ENCODE assay signal across 14 cellular contexts in the genomic region with DNA sequence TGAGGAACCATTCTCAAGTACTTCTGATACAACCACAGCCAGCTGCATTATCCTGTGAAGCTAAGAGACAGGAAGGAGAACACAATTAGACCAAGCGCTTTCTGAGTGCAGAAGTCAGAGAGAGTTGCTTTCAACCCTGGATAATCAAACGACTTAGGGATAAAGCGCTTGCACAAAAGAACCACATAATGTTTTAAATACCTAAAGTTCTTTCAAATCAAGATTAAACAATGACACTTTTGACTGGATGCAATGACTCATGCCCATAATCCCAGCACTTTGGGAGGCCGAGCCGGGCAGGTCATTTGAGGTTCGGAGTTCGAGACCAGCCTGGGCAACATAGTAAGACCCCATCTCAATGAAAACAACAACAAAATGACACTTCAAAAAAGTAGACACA.
DNase-seq lines count a peak whose midpoint lies in the region; ATAC-seq and TF ChIP-seq lines count a peak whose summit lies in the region.
"Had no signal": no experiment of that assay in that cellular context is flagged by ENCODE, and none has a peak within 500 bp of the region (broad histone marks: within the 10 kb centered on the region; RNA-seq: fewer than 3 reads in every experiment).

No MANE protein-coding gene starts in this region.

- no peak overlapping the region for H3K4me3 Mint-ChIP-seq in CD14-positive monocyte
- H3K4me3 Mint-ChIP-seq: H9 had no signal

- peaks cover 69 to 79% of the 10 kb centered on the region in 2 donors for H3K36me3 Mint-ChIP-seq in CD14-positive monocyte

- H3K9me3 ChIP-seq in HCT116 (ENCODE audit: control insufficient read depth in 1 of 2, insufficient read depth in 1 of 2, low read depth in 1 of 2, low read length in 2 of 2) (no peaks in the 10 kb centered on the region), PC-3 (ENCODE audit: low read length) (no peaks in the 10 kb centered on the region), smooth muscle cell (replicated peaks; ENCODE audit: low read depth) (no peaks in the 10 kb centered on the region)
- H3K9me3 ChIP-seq: adrenal gland had no signal

- peaks cover 0 to 2% (median 0%) of the 10 kb centered on the region in 3 donors for H3K27me3 Mint-ChIP-seq in CD14-positive monocyte (ENCODE audit: low read depth in 3 of 3)

- no peak for TF ChIP-seq POLR2A in HCT116 (IDR thresholded peaks at IDR 0.05; ENCODE audit: borderline replicate concordance, extremely low read depth, insufficient read depth, insufficient read length)

- TF ChIP-seq CTCF in HCT116 (IDR thresholded peaks at IDR 0.05 in 2 of 3, conservative IDR thresholded peaks at IDR 0.05 in 1 of 3; ENCODE audit: borderline replicate concordance in 1 of 3, insufficient read depth in 1 of 3, low read depth in 2 of 3, low read length in 2 of 3) (no peak), PC-3 (conservative IDR thresholded peaks at IDR 0.05; ENCODE audit: low read depth, low read length) (no peak), cardiac fibroblast (IDR thresholded peaks at IDR 0.05; ENCODE audit: low read depth, low read length) (no peak), smooth muscle cell (IDR thresholded peaks at IDR 0.05; ENCODE audit: borderline replicate concordance, insufficient read depth, poor library complexity, severe bottlenecking) (no peak), CD14-positive monocyte (IDR thresholded peaks at IDR 0.05) (no peak)

- POLR2A ChIA-PET in HCT116 (lab: Charles Lee) (no interaction called here), PC-3 (lab: Charles Lee; ENCODE audit: unreplicated experiment) (no interaction called here)

- CTCF ChIA-PET in HCT116 (lab: Charles Lee), result no interaction called here
- CTCF ChIA-PET in PC-3 (lab: Charles Lee), result no interaction called here

- H3K79me2 ChIP-seq in HCT116 (ENCODE audit: insufficient read depth, low read length) (no peaks in the 10 kb centered on the region), PC-3 (ENCODE audit: low read length) (no peaks in the 10 kb centered on the region), smooth muscle cell (ENCODE audit: low read depth) (no peaks in the 10 kb centered on the region)

- H3K9ac ChIP-seq in HCT116 (ENCODE audit: low read length), result no peak overlapping the region
- no peak overlapping the region for H3K9ac ChIP-seq in PC-3 (ENCODE audit: low read length)
- H3K9ac ChIP-seq in smooth muscle cell (ENCODE audit: low read depth), result no peak overlapping the region

- TF ChIP-seq RAD21 in HCT116 (IDR thresholded peaks at IDR 0.05; ENCODE audit: low read depth), result no peak

- WGBS in smooth muscle cell (ENCODE audit: low lambda C conversion rate), result 53% methylated on average over 7 of the region's 7 CpGs

- intact Hi-C loops in HCT116 (cut with micrococcal nuclease) (no loop called here), PC-3 (cut with micrococcal nuclease) (no loop called here), CD14-positive monocyte (cut with micrococcal nuclease) (no loop called here)

- BruUV-seq in HCT116 (replicated peaks; lab: Mats Ljungman, UMichigan) (no TSS peak), PC-3 (replicated peaks; lab: Mats Ljungman, UMichigan) (no TSS peak)

- H3K27me3 ChIP-seq in HCT116 (ENCODE audit: insufficient read depth, low read length) (no peaks in the 10 kb centered on the region), PC-3 (ENCODE audit: low read length) (no peaks in the 10 kb centered on the region), smooth muscle cell (ENCODE audit: low read depth) (no peaks in the 10 kb centered on the region)
- H3K27me3 ChIP-seq: adrenal gland had no signal

- H3K9me2 ChIP-seq in HCT116 (ENCODE audit: insufficient read depth), result no peaks in the 10 kb centered on the region
- no peaks in the 10 kb centered on the region for H3K9me2 ChIP-seq in PC-3 (replicated peaks; ENCODE audit: low read length)

- H3K27ac Mint-ChIP-seq in CD14-positive monocyte, result no peak overlapping the region
- H3K27ac Mint-ChIP-seq: H9 had no signal

- peaks cover 11 to 13% of the 10 kb centered on the region in 2 experiments for H3K4me1 ChIP-seq in HCT116 (ENCODE audit: control insufficient read depth in 1 of 2, insufficient read depth in 2 of 2, low read length in 2 of 2)
- H3K4me1 ChIP-seq in PC-3 (ENCODE audit: insufficient read depth, low read length), result no peaks in the 10 kb centered on the region
- H3K4me1 ChIP-seq in smooth muscle cell (ENCODE audit: low read depth), result peaks cover 13% of the 10 kb centered on the region

- H3K36me3 ChIP-seq in HCT116 (ENCODE audit: control insufficient read depth in 1 of 2, insufficient read depth in 2 of 2, low read length in 2 of 2), result peaks cover 0 to 9% of the 10 kb centered on the region in 2 experiments; a peak in 1 of 4 replicates
- H3K36me3 ChIP-seq in PC-3 (ENCODE audit: low read depth, low read length), result peaks cover 9% of the 10 kb centered on the region; the same call in 1 of the 2 replicates
- H3K36me3 ChIP-seq in smooth muscle cell (ENCODE audit: low read depth), result peaks cover 8% of the 10 kb centered on the region

- no peaks in the 10 kb centered on the region for H3K9me3 Mint-ChIP-seq in CD14-positive monocyte
- H3K9me3 Mint-ChIP-seq: H9 had no signal

- H4K20me1 ChIP-seq in HCT116 (ENCODE audit: insufficient read depth) (no peaks in the 10 kb centered on the region), PC-3 (ENCODE audit: low read length) (no peaks in the 10 kb centered on the region), smooth muscle cell (ENCODE audit: low read depth) (no peaks in the 10 kb centered on the region)

- H3K4me2 ChIP-seq in HCT116 (ENCODE audit: low read length) (peak overlapping the region; percentile 28), PC-3 (ENCODE audit: low read length) (no peak overlapping the region), smooth muscle cell (no peak overlapping the region)

- peak; percentile 21 for DNase-seq in HCT116 (ENCODE audit: low read depth, low spot score)
- peak; percentile 18 for DNase-seq in PC-3
- peak; percentile 38 to 58 for DNase-seq in cardiac fibroblast (ENCODE audit: low read depth in 2 of 2)
- no peak for DNase-seq in smooth muscle cell (lab: John Stamatoyannopoulos, UW; ENCODE audit: unreplicated experiment)
- no peak for DNase-seq in cerebellum (ENCODE audit: low spot score)
- DNase-seq in CD14-positive monocyte (ENCODE audit: low spot score), result no peak
- DNase-seq in COR-L47 (lab: John Stamatoyannopoulos, UW), result no peak
- DNase-seq: activated effector memory CD4-positive, alpha-beta T cell treated with Interleukin-2 at 50 U/mL for 16 hours; adrenal gland; H9; left ventricle myocardium superior; NCI-H187 treated with DMSO at 0.1 percent for 48 hours; SHP77; stimulated activated CD4-positive, alpha-beta T cell treated with anti-CD3 and anti-CD28 coated beads, Interleukin-4, amount 100 ng/mL, for 24 hours had no signal

- H3K4me3 ChIP-seq in HCT116 (replicated peaks in 1 of 2; ENCODE audit: low read depth in 1 of 2, low read length in 2 of 2) (no peak overlapping the region), PC-3 (ENCODE audit: low read length) (no peak overlapping the region), cardiac fibroblast (replicated peaks in 1 of 2; ENCODE audit: low read depth in 2 of 2, low read length in 2 of 2) (no peak overlapping the region), smooth muscle cell (no peak overlapping the region)
- H3K4me3 ChIP-seq: adrenal gland had no signal

- H3F3A ChIP-seq in PC-3 (ENCODE audit: low read length, unreplicated experiment) (no peaks in the 10 kb centered on the region), smooth muscle cell (ENCODE audit: low read depth) (peaks cover 17% of the 10 kb centered on the region)

- H3K27ac ChIP-seq in HCT116 (ENCODE audit: low read depth, low read length), result no peak overlapping the region
- H3K27ac ChIP-seq in PC-3 (ENCODE audit: low read length), result no peak overlapping the region
- peak overlapping the region; percentile 20 for H3K27ac ChIP-seq in smooth muscle cell (ENCODE audit: low read depth)
- H3K27ac ChIP-seq: adrenal gland had no signal

- ATAC-seq in HCT116 (peak; percentile 67), PC-3 (no peak)
- ATAC-seq: left ventricle myocardium superior had no signal

- no peak overlapping the region for H2AFZ ChIP-seq in HCT116 (ENCODE audit: low read depth, low read length, poor library complexity, severe bottlenecking)
- no peak overlapping the region for H2AFZ ChIP-seq in PC-3 (ENCODE audit: low read length)
- no peak overlapping the region for H2AFZ ChIP-seq in smooth muscle cell (ENCODE audit: low read depth)

- RAD21 ChIA-PET in HCT116 (lab: Charles Lee; ENCODE audit: low non-redundant PET in 1 of 2, low total read pairs in 2 of 2, uncharacterized antibody in 2 of 2, unreplicated experiment in 2 of 2), result no interaction called here

- no peaks in the 10 kb centered on the region for H3K4me1 Mint-ChIP-seq in CD14-positive monocyte

TF ChIP-seq in HCT116, 20 proteins besides CTCF, POLR2A, EP300 and RAD21:
- TF ChIP-seq, protein P1, sequence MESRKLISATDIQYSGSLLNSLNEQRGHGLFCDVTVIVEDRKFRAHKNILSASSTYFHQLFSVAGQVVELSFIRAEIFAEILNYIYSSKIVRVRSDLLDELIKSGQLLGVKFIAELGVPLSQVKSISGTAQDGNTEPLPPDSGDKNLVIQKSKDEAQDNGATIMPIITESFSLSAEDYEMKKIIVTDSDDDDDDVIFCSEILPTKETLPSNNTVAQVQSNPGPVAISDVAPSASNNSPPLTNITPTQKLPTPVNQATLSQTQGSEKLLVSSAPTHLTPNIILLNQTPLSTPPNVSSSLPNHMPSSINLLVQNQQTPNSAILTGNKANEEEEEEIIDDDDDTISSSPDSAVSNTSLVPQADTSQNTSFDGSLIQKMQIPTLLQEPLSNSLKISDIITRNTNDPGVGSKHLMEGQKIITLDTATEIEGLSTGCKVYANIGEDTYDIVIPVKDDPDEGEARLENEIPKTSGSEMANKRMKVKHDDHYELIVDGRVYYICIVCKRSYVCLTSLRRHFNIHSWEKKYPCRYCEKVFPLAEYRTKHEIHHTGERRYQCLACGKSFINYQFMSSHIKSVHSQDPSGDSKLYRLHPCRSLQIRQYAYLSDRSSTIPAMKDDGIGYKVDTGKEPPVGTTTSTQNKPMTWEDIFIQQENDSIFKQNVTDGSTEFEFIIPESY (IDR thresholded peaks at IDR 0.05; ENCODE audit: extremely low read depth, insufficient replicate concordance, low read length), result no peak
- 0 out of 2 replicates have a peak, but pooled peaks have one; percentile 12 for TF ChIP-seq FOSL1 (IDR thresholded peaks at IDR 0.05; ENCODE audit: low read depth)
TF ChIP-seq in HCT116: peak in this region for 1.

Comparison
In these comparisons a context has a peak if more than half of its experiments do, and no peak if none do; other contexts are left out.
1. DNase-seq: peak in HCT116 (single experiment), PC-3 (single experiment) and cardiac fibroblast (2 of 2); none in smooth muscle cell (single experiment), cerebellum (single experiment), CD14-positive monocyte (single experiment) and COR-L47 (single experiment).